ENCODE assay signal across 8 cellular contexts in the genomic region with DNA sequence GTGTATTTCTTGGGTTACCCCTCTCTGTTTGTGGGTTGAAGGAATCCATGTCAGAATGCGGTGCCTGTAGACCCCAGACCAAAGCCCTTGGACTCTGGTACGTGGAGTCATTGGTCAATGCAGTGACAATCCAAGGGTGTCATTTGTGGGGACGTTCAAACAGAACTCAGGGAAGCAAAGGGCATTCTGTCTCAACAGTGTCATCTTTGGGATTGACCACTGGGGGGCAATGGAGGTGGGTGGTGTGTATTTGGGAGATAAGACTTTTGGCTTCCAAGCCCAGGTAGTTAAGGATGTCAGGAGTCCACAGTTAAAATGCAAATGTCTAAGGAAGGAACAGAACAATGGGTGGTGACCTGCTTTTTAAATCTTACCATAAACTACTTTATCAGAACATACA. TPM values are rescaled to one million over a fixed set of nuclear protein-coding genes. Genes with fewer than 3 reads are reported as not detected.
DNase-seq lines count a peak whose midpoint lies in the region; ATAC-seq and TF ChIP-seq lines count a peak whose summit lies in the region.

No MANE protein-coding gene starts in this region.

- 49 to 63% methylated on average over 3 of the region's 3 CpGs for WGBS in aorta, 2 donors

- peak; percentile 35 for DNase-seq in NCI-H748 treated with DMSO at 0.1 percent for 48 hours (lab: John Stamatoyannopoulos, UW)
- DNase-seq in fibroblast of pulmonary artery (ENCODE audit: low read depth): peak; percentile 1
- no peak for DNase-seq in GOT3 (lab: John Stamatoyannopoulos, UW)
- DNase-seq in aorta: no peak
- DNase-seq in cardiac septum (ENCODE audit: low spot score): no peak
- DNase-seq in AG08395 (ENCODE audit: low spot score): no peak

- H3K27me3 ChIP-seq in aorta (ENCODE audit: control insufficient read depth in 1 of 2, insufficient read depth in 2 of 2, low read length in 1 of 2): no peaks in the 10 kb centered on the region

- TF ChIP-seq CTCF in 22Rv1 (IDR thresholded peaks at IDR 0.05) (peak; percentile 57), GM12874 (IDR thresholded peaks at IDR 0.05; ENCODE audit: insufficient read depth, low read depth, low read length) (peak; percentile 43; the same call in 1 of the 2 replicates), fibroblast of pulmonary artery (IDR thresholded peaks at IDR 0.05; ENCODE audit: low read length, missing control alignments) (peak; percentile 26)

- H3K36me3 ChIP-seq in aorta (ENCODE audit: control insufficient read depth in 1 of 2, insufficient read depth in 2 of 2, low read length in 1 of 2): no peaks in the 10 kb centered on the region

- H3K4me3 ChIP-seq in fibroblast of pulmonary artery (replicated peaks; ENCODE audit: low read depth, low read length): no peak overlapping the region
- H3K4me3 ChIP-seq in aorta (ENCODE audit: low read length in 2 of 2): no peak overlapping the region

- intact Hi-C loops in aorta (cut with DNase I) (loop anchor here (2.0 to 5.0 kb wide), 3 partner anchors 56 to 266 kb away; no protein-coding TSS in a partner anchor), cardiac septum (cut with DNase I) (no loop called here)

- H3K27ac ChIP-seq in 22Rv1 (no peak overlapping the region), aorta (ENCODE audit: low read depth in 1 of 2, low read length in 2 of 2) (no peak overlapping the region)

- no peaks in the 10 kb centered on the region for H3K9me3 ChIP-seq in aorta (ENCODE audit: control insufficient read depth, low read length)

- no peak for ATAC-seq in aorta (ENCODE audit: low FRiP score)

- peaks cover 0 to 3% of the 10 kb centered on the region in 2 donors for H3K4me1 ChIP-seq in aorta (ENCODE audit: control insufficient read depth in 1 of 2, insufficient read depth in 2 of 2, low read length in 2 of 2)

RNA-seq across cellular contexts. Expression of gene CCDC175, which starts 54.6 kb away (rescaled TPM):
- 1 to 10 TPM in 1 of 2 donors, under 1 TPM in 1; 0.71 to 1.1 TPM for total RNA-seq in aorta
- polyA plus RNA-seq in aorta: not detected
- not detected for total RNA-seq in cardiac septum

Comparison
In these comparisons a context has a peak if more than half of its experiments do, and no peak if none do; other contexts are left out.
1. DNase-seq: peak in NCI-H748 treated with DMSO at 0.1 percent for 48 hours (single experiment) and fibroblast of pulmonary artery (single experiment); none in GOT3 (single experiment), aorta (0 of 2), cardiac septum (single experiment) and AG08395 (single experiment).
2. Peak in every context shown above with its lines, with median percentiles within 50 percentile points of each other: CTCF ChIP-seq.